Comparison of ENCODE assay signal across 10 cellular contexts in the genomic region with DNA sequence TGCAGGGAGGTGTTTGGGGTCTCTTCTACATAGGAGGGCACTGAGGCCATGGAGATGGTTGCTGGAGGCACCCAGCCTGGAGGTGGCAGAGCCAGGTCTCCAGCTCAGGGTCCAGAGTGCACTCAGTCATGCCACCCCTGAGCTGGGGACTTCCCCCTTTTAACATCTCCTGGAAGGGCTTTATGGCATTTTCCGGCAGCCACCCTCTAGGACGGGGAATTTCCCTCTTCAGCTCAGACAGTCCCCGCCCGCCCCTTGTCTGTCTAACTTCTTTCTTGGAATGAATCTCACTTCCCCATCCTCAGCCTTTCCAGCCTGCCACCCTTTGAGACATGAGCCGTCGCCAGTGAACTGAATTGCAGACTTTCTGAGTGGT. TPM values are rescaled to one million over a fixed set of nuclear protein-coding genes. Genes with fewer than 3 reads are reported as not detected.
DNase-seq lines count a peak whose midpoint lies in the region; ATAC-seq and TF ChIP-seq lines count a peak whose summit lies in the region.
"Had no signal": no experiment of that assay in that cellular context is flagged by ENCODE, and none has a peak within 500 bp of the region (broad histone marks: within the 10 kb centered on the region; RNA-seq: fewer than 3 reads in every experiment).

No MANE protein-coding gene starts in this region.

- peak; percentile 19 for DNase-seq in SKM-1 treated with dmso at 0.1 percent for 144 hours (lab: John Stamatoyannopoulos, UW; ENCODE audit: unreplicated experiment)
- DNase-seq in SKM-1 (lab: John Stamatoyannopoulos, UW; ENCODE audit: unreplicated experiment): no peak
- peak in 5 of 7 donors; percentile 18 to 63 (median 43) for DNase-seq in adrenal gland
- peak; percentile 60 for DNase-seq in stimulated activated CD4-positive, alpha-beta T cell treated with anti-CD3 and anti-CD28 coated beads, Interleukin-1b, Interleukin-23, amount 100 ng/mL, for 48 hours
- DNase-seq in MG63: no peak
- DNase-seq in RKO (ENCODE audit: low spot score): no peak

- H3K9me3 ChIP-seq in adrenal gland (replicated peaks in 1 of 3): no peaks in the 10 kb centered on the region
- H3K9me3 ChIP-seq in MG63: no peaks in the 10 kb centered on the region

- ATAC-seq in HG03135 (IDR thresholded peaks at IDR 0.05; ENCODE audit: unreplicated experiment): peak; percentile 61
- no peak for ATAC-seq in GM18867 (IDR thresholded peaks at IDR 0.05; ENCODE audit: unreplicated experiment)

- intact Hi-C loops in adrenal gland (cut with DNase I): no loop called here

- H3K36me3 ChIP-seq in adrenal gland (replicated peaks in 1 of 2) (peaks cover 0 to 10% of the 10 kb centered on the region in 2 donors), MG63 (no peaks in the 10 kb centered on the region)

- no peak for TF ChIP-seq CTCF in adrenal gland (IDR thresholded peaks at IDR 0.05)

- peaks cover 6 to 43% of the 10 kb centered on the region in 2 donors for H3K4me1 ChIP-seq in adrenal gland (replicated peaks in 1 of 2)

- H3K27ac ChIP-seq in adrenal gland: peak overlapping the region in 1 of 5 donors; percentile 5
- H3K27ac ChIP-seq: 22Rv1, KMS-11 had no signal

- no peaks in the 10 kb centered on the region for H3K27me3 ChIP-seq in adrenal gland
- H3K27me3 ChIP-seq in MG63: no peaks in the 10 kb centered on the region

- no peak for TF ChIP-seq POLR2A in adrenal gland (IDR thresholded peaks at IDR 0.05)

- 71 to 79% (median 76%) methylated on average over 6 of the region's 6 CpGs for WGBS in adrenal gland, 4 donors

- H3K4me3 ChIP-seq in adrenal gland (no peak overlapping the region), MG63 (no peak overlapping the region)

RNA-seq across cellular contexts. Expression of gene COL15A1, which starts 49.9 kb away (rescaled TPM):
- 100 to 1,000 TPM in 4 of 8 donors, 10 to 100 TPM in 4; 66.2 to 320 (median 101) TPM for total RNA-seq in adrenal gland
- polyA plus RNA-seq in adrenal gland: 100 to 1,000 TPM in 1 of 3 donors, 10 to 100 TPM in 2; 34.8 to 111 (median 61.2) TPM
- total RNA-seq in MG63 (2014; rRNA removed; shearing (Covaris generic); ENCODE audit: low replicate concordance): 0.62 and 1.2 TPM in 2 replicates

Comparison
In these comparisons a context has a peak if more than half of its experiments do, and no peak if none do; other contexts are left out.
1. DNase-seq: peak in SKM-1 treated with dmso at 0.1 percent for 144 hours (single experiment), adrenal gland (5 of 7) and stimulated activated CD4-positive, alpha-beta T cell treated with anti-CD3 and anti-CD28 coated beads, Interleukin-1b, Interleukin-23, amount 100 ng/mL, for 48 hours (single experiment); none in SKM-1 (single experiment), MG63 (single experiment) and RKO (single experiment).
2. RNA of gene COL15A1, which starts 49.9 kb away (total RNA-seq): 66.2 to 320 TPM in adrenal gland; 0.62 to 1.2 TPM in MG63; every median in the first group is over 10 times any median in the second.